In the genomic region with DNA sequence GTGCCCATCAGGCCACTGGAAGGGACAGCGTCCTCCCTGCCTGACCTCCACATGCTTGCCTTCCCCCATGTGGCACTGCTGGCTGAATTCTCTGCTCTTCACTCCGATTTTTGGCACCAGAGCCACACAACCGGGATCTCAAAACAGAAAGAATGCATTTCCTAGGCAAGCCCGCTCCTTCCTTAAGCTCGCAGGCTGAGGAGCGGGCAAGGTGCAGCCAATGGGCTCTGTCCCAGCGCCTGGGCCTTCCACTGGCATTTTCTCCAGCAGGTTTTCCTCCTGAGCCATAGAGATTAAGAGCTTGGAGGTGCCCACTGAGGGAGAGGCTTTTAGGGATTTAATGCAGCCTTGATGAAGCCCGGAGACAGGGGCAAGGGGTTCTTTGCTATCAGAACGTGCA, we compare ENCODE assay signal across 33 cellular contexts.
"Had no signal": no experiment of that assay in that cellular context is flagged by ENCODE, and none has a peak within 500 bp of the region (broad histone marks: within the 10 kb centered on the region; RNA-seq: fewer than 3 reads in every experiment).

No MANE protein-coding gene starts in this region.

- DNase-seq: activated B cell treated with CpG ODN at 0.5 μM for 24 hours; activated CD4-positive, alpha-beta memory T cell treated with anti-CD3 and anti-CD28 coated beads, Interleukin-2, amount 10 ng/mL, durations not matched to agents 7 days and 5 days; activated CD4-positive, alpha-beta T cell treated with anti-CD3 and anti-CD28 coated beads for 1 hour; activated CD4-positive, alpha-beta T cell treated with anti-CD3 and anti-CD28 coated beads for 36 hours; activated CD4-positive, alpha-beta T cell treated with anti-CD3 and anti-CD28 coated beads for 4 hours; activated CD4-positive, alpha-beta T cell treated with anti-CD3 and anti-CD28 coated beads for 48 hours; activated CD4-positive, alpha-beta T cell treated with anti-CD3 and anti-CD28 coated beads, Interleukin-2, amount 10 ng/mL, durations not matched to agents 24 days and 14 days; activated CD4-positive, alpha-beta T cell treated with anti-CD3 and anti-CD28 coated beads, Interleukin-2, amount 10 ng/mL, durations not matched to agents 7 days and 5 days; activated CD4-positive, alpha-beta T cell treated with anti-CD3 and anti-CD28 coated beads, Interleukin-2, amount 50 U/mL, for 1 hour; activated CD4-positive, alpha-beta T cell treated with anti-CD3 and anti-CD28 coated beads, Interleukin-2, amount 50 U/mL, for 4 hours; activated CD4-positive, alpha-beta T cell treated with anti-CD3 and anti-CD28 coated beads, Interleukin-2, amount 50 U/mL, for 48 hours; activated CD4-positive, CD25-positive, alpha-beta regulatory T cell; activated CD4-positive, CD25-positive, alpha-beta regulatory T cell treated with anti-CD3 and anti-CD28 coated beads, Interleukin-2, amount 50 U/mL, for 72 hours; activated CD8-positive, alpha-beta memory T cell treated with anti-CD3 and anti-CD28 coated beads for 24 hours; activated CD8-positive, alpha-beta memory T cell treated with anti-CD3 and anti-CD28 coated beads, Interleukin-2, amount 10 ng/mL, durations not matched to agents 7 days and 5 days; activated CD8-positive, alpha-beta memory T cell treated with anti-CD3 and anti-CD28 coated beads, Interleukin-2, amount 50 U/mL, for 4 hours; activated CD8-positive, alpha-beta memory T cell treated with anti-CD3 and anti-CD28 coated beads, Interleukin-2, amount 50 U/mL, for 48 hours; activated CD8-positive, alpha-beta T cell treated with anti-CD3 and anti-CD28 coated beads for 36 hours; activated CD8-positive, alpha-beta T cell treated with anti-CD3 and anti-CD28 coated beads, Interleukin-2, amount 10 ng/mL, durations not matched to agents 7 days and 5 days; activated T-cell treated with anti-CD3 and anti-CD28 coated beads for 4 hours; activated T-cell treated with anti-CD3 and anti-CD28 coated beads, Interleukin-2, amount 50 U/mL, for 1 hour; T-cell; T-helper 1 cell; T-helper 17 cell; T-helper 2 cell; T-helper 9 cell; T1000; WERI-Rb-1 had no signal

- H3K36me3 ChIP-seq: WERI-Rb-1 had no signal

- H3K36me3 Mint-ChIP-seq: activated CD8-positive, alpha-beta memory T cell treated with anti-CD3 and anti-CD28 coated beads, Interleukin-2, amount 10 ng/mL, durations not matched to agents 7 days and 5 days; T-cell had no signal

- H3K4me3 Mint-ChIP-seq: activated B cell treated with CpG ODN at 0.5 μM for 24 hours; activated CD4-positive, alpha-beta memory T cell treated with anti-CD3 and anti-CD28 coated beads, Interleukin-2, amount 10 ng/mL, durations not matched to agents 7 days and 5 days; activated CD4-positive, alpha-beta T cell treated with anti-CD3 and anti-CD28 coated beads for 36 hours; activated CD4-positive, alpha-beta T cell treated with anti-CD3 and anti-CD28 coated beads, Interleukin-2, amount 10 ng/mL, durations not matched to agents 24 days and 14 days; activated CD4-positive, alpha-beta T cell treated with anti-CD3 and anti-CD28 coated beads, Interleukin-2, amount 10 ng/mL, durations not matched to agents 7 days and 5 days; activated CD8-positive, alpha-beta memory T cell treated with anti-CD3 and anti-CD28 coated beads, Interleukin-2, amount 10 ng/mL, durations not matched to agents 7 days and 5 days; activated CD8-positive, alpha-beta T cell treated with anti-CD3 and anti-CD28 coated beads for 36 hours; activated CD8-positive, alpha-beta T cell treated with anti-CD3 and anti-CD28 coated beads, Interleukin-2, amount 10 ng/mL, durations not matched to agents 7 days and 5 days; T-cell; T-helper 1 cell treated with Interleukin-12 subunit alpha and Interleukin-12 subunit beta and Interleukin-4 antibody, amounts not matched to agents 30 μg/mL and 1 μg/mL, for 36 hours; T-helper 17 cell; T-helper 2 cell treated with Interferon-gamma antibody and Interleukin-4, amounts not matched to agents 5 μg/mL and 100 μg/mL, for 36 hours; WTC11 had no signal

- H3K27ac Mint-ChIP-seq: activated B cell treated with CpG ODN at 0.5 μM for 24 hours; activated CD4-positive, alpha-beta memory T cell treated with anti-CD3 and anti-CD28 coated beads, Interleukin-2, amount 10 ng/mL, durations not matched to agents 7 days and 5 days; activated CD4-positive, alpha-beta T cell treated with anti-CD3 and anti-CD28 coated beads for 36 hours; activated CD4-positive, alpha-beta T cell treated with anti-CD3 and anti-CD28 coated beads, Interleukin-2, amount 10 ng/mL, durations not matched to agents 24 days and 14 days; activated CD4-positive, alpha-beta T cell treated with anti-CD3 and anti-CD28 coated beads, Interleukin-2, amount 10 ng/mL, durations not matched to agents 7 days and 5 days; activated CD8-positive, alpha-beta memory T cell treated with anti-CD3 and anti-CD28 coated beads, Interleukin-2, amount 10 ng/mL, durations not matched to agents 7 days and 5 days; activated CD8-positive, alpha-beta T cell treated with anti-CD3 and anti-CD28 coated beads for 36 hours; activated CD8-positive, alpha-beta T cell treated with anti-CD3 and anti-CD28 coated beads, Interleukin-2, amount 10 ng/mL, durations not matched to agents 7 days and 5 days; T-cell; T-helper 1 cell treated with Interleukin-12 subunit alpha and Interleukin-12 subunit beta and Interleukin-4 antibody, amounts not matched to agents 30 μg/mL and 1 μg/mL, for 36 hours; T-helper 17 cell; T-helper 2 cell treated with Interferon-gamma antibody and Interleukin-4, amounts not matched to agents 5 μg/mL and 100 μg/mL, for 36 hours; WTC11 had no signal

- H3K4me1 Mint-ChIP-seq: activated B cell treated with CpG ODN at 0.5 μM for 24 hours; activated CD4-positive, alpha-beta memory T cell treated with anti-CD3 and anti-CD28 coated beads, Interleukin-2, amount 10 ng/mL, durations not matched to agents 7 days and 5 days; activated CD4-positive, alpha-beta T cell treated with anti-CD3 and anti-CD28 coated beads for 36 hours; activated CD4-positive, alpha-beta T cell treated with anti-CD3 and anti-CD28 coated beads, Interleukin-2, amount 10 ng/mL, durations not matched to agents 24 days and 14 days; activated CD4-positive, alpha-beta T cell treated with anti-CD3 and anti-CD28 coated beads, Interleukin-2, amount 10 ng/mL, durations not matched to agents 7 days and 5 days; activated CD8-positive, alpha-beta memory T cell treated with anti-CD3 and anti-CD28 coated beads, Interleukin-2, amount 10 ng/mL, durations not matched to agents 7 days and 5 days; T-cell; T-helper 17 cell had no signal

- H3K9me3 Mint-ChIP-seq: activated B cell treated with CpG ODN at 0.5 μM for 24 hours; activated CD4-positive, alpha-beta memory T cell treated with anti-CD3 and anti-CD28 coated beads, Interleukin-2, amount 10 ng/mL, durations not matched to agents 7 days and 5 days; activated CD4-positive, alpha-beta T cell treated with anti-CD3 and anti-CD28 coated beads, Interleukin-2, amount 10 ng/mL, durations not matched to agents 24 days and 14 days; activated CD4-positive, alpha-beta T cell treated with anti-CD3 and anti-CD28 coated beads, Interleukin-2, amount 10 ng/mL, durations not matched to agents 7 days and 5 days; activated CD8-positive, alpha-beta T cell treated with anti-CD3 and anti-CD28 coated beads for 36 hours; T-cell; T-helper 1 cell treated with Interleukin-12 subunit alpha and Interleukin-12 subunit beta and Interleukin-4 antibody, amounts not matched to agents 30 μg/mL and 1 μg/mL, for 36 hours; T-helper 2 cell treated with Interferon-gamma antibody and Interleukin-4, amounts not matched to agents 5 μg/mL and 100 μg/mL, for 36 hours had no signal

- H3K27ac ChIP-seq: VCaP, WERI-Rb-1 had no signal

- FAIRE-seq: TTC549 had no signal

- H3K27me3 Mint-ChIP-seq: activated CD4-positive, alpha-beta memory T cell treated with anti-CD3 and anti-CD28 coated beads, Interleukin-2, amount 10 ng/mL, durations not matched to agents 7 days and 5 days; activated CD4-positive, alpha-beta T cell treated with anti-CD3 and anti-CD28 coated beads, Interleukin-2, amount 10 ng/mL, durations not matched to agents 24 days and 14 days; activated CD4-positive, alpha-beta T cell treated with anti-CD3 and anti-CD28 coated beads, Interleukin-2, amount 10 ng/mL, durations not matched to agents 7 days and 5 days; activated CD8-positive, alpha-beta memory T cell treated with anti-CD3 and anti-CD28 coated beads, Interleukin-2, amount 10 ng/mL, durations not matched to agents 7 days and 5 days had no signal
